In genomic region chr12:25194211-25194610, GRCh38 we compare ENCODE assay signal across 8 cellular contexts. TPM values are rescaled to one million over a fixed set of nuclear protein-coding genes. Genes with fewer than 3 reads are reported as not detected.
DNase-seq lines count a peak whose midpoint lies in the region; ATAC-seq and TF ChIP-seq lines count a peak whose summit lies in the region.

No MANE protein-coding gene starts in this region.

- peaks cover 19% of the 10 kb centered on the region for H3K4me1 Mint-ChIP-seq in progenitor cell of endocrine pancreas (ENCODE audit: low read depth)

- no peak for TF ChIP-seq CTCF in DND-41 (IDR thresholded peaks at IDR 0.05; ENCODE audit: borderline replicate concordance, extremely low read depth, low read length, poor library complexity, severe bottlenecking)
- no peak for TF ChIP-seq CTCF in OCI-LY3 (IDR thresholded peaks at IDR 0.05; ENCODE audit: low read depth, low read length)
- TF ChIP-seq CTCF in progenitor cell of endocrine pancreas (IDR thresholded peaks at IDR 0.05; ENCODE audit: unreplicated experiment): no peak

- H3K79me2 ChIP-seq in DND-41 (ENCODE audit: insufficient read depth, low read length) (no peaks in the 10 kb centered on the region), OCI-LY3 (ENCODE audit: low read length) (no peaks in the 10 kb centered on the region)

- H3K27me3 Mint-ChIP-seq in progenitor cell of endocrine pancreas: no peaks in the 10 kb centered on the region

- no peaks in the 10 kb centered on the region for H3K36me3 ChIP-seq in DND-41 (ENCODE audit: insufficient read depth, low read length)
- no peaks in the 10 kb centered on the region for H3K36me3 ChIP-seq in OCI-LY3 (replicated peaks; ENCODE audit: low read depth, low read length)
- no peaks in the 10 kb centered on the region for H3K36me3 ChIP-seq in endocrine pancreas (ENCODE audit: control insufficient read depth, insufficient read depth, low read length)

- no peak overlapping the region; the same call in 1 of the 2 replicates for H3K27ac ChIP-seq in DND-41 (ENCODE audit: low read length)
- no peak overlapping the region for H3K27ac ChIP-seq in OCI-LY3 (ENCODE audit: low read length)

- H3K4me3 ChIP-seq in DND-41 (ENCODE audit: low read depth in 1 of 2, low read length in 2 of 2) (peak overlapping the region; percentile 36 to 94; a peak in 3 of 4 replicates), OCI-LY3 (ENCODE audit: low read length) (peak overlapping the region; percentile 81), endocrine pancreas (ENCODE audit: control insufficient read depth, insufficient read depth, low read length) (peak overlapping the region; percentile 92)

- H3K36me3 Mint-ChIP-seq in progenitor cell of endocrine pancreas (ENCODE audit: insufficient read depth): no peaks in the 10 kb centered on the region

- H4K20me1 ChIP-seq in DND-41 (ENCODE audit: insufficient read depth, low read length): no peaks in the 10 kb centered on the region
- H4K20me1 ChIP-seq in OCI-LY3 (ENCODE audit: insufficient read depth, low read length): no peaks in the 10 kb centered on the region

- no peaks in the 10 kb centered on the region for H3K27me3 ChIP-seq in DND-41 (ENCODE audit: insufficient read depth, low read length, poor library complexity)
- no peaks in the 10 kb centered on the region for H3K27me3 ChIP-seq in OCI-LY3 (ENCODE audit: low read depth, low read length)
- H3K27me3 ChIP-seq in endocrine pancreas (ENCODE audit: control insufficient read depth, insufficient read depth, low read length): no peaks in the 10 kb centered on the region

- H3K27ac Mint-ChIP-seq in progenitor cell of endocrine pancreas: peak overlapping the region; percentile 98

- H3K9me3 ChIP-seq in DND-41 (ENCODE audit: insufficient read depth, low read length, severe bottlenecking): no peaks in the 10 kb centered on the region
- no peaks in the 10 kb centered on the region for H3K9me3 ChIP-seq in OCI-LY3 (ENCODE audit: insufficient read depth, low read length)
- H3K9me3 ChIP-seq in endocrine pancreas (ENCODE audit: control insufficient read depth, low read length): no peaks in the 10 kb centered on the region

- H3K9me3 Mint-ChIP-seq in progenitor cell of endocrine pancreas (ENCODE audit: low read depth): no peaks in the 10 kb centered on the region

- ATAC-seq in DND-41 (ENCODE audit: insufficient read depth, low read depth): no peak
- ATAC-seq in GM21619 (IDR thresholded peaks at IDR 0.05; ENCODE audit: unreplicated experiment): no peak
- no peak for ATAC-seq in HG03469 (IDR thresholded peaks at IDR 0.05; ENCODE audit: unreplicated experiment)
- ATAC-seq in GM19324 (IDR thresholded peaks at IDR 0.05; ENCODE audit: low FRiP score, unreplicated experiment): no peak

- H2AFZ ChIP-seq in DND-41 (ENCODE audit: low read depth, low read length) (peak overlapping the region; percentile 83; the same call in 1 of the 2 replicates), OCI-LY3 (ENCODE audit: low read depth, low read length) (no peak overlapping the region)

- peak overlapping the region; percentile 98 for H3K4me2 ChIP-seq in DND-41 (ENCODE audit: insufficient read depth, low read length)
- peak overlapping the region; percentile 80 for H3K4me2 ChIP-seq in OCI-LY3 (ENCODE audit: low read length)

- DNase-seq in DND-41: no peak
- DNase-seq in progenitor cell of endocrine pancreas (ENCODE audit: low spot score, unreplicated experiment): no peak
- DNase-seq in NCI-H526 (lab: John Stamatoyannopoulos, UW): no peak

- H3K9ac ChIP-seq in DND-41 (ENCODE audit: low read depth, low read length) (peak overlapping the region; percentile 65; the same call in 1 of the 2 replicates), OCI-LY3 (ENCODE audit: low read length) (no peak overlapping the region), endocrine pancreas (ENCODE audit: control insufficient read depth, insufficient read depth, low read length) (no peak overlapping the region)

- H3K4me1 ChIP-seq in DND-41 (ENCODE audit: insufficient read depth, low read length) (peaks cover 20% of the 10 kb centered on the region), OCI-LY3 (ENCODE audit: low read length) (peaks cover 18% of the 10 kb centered on the region), endocrine pancreas (ENCODE audit: control insufficient read depth, insufficient read depth, low read length) (peaks cover 7% of the 10 kb centered on the region)

- peak overlapping the region; percentile 92 for H3K4me3 Mint-ChIP-seq in progenitor cell of endocrine pancreas (ENCODE audit: low read depth)

RNA-seq across cellular contexts. Expression of gene DNAI7, which starts 0.7 kb away (rescaled TPM):
- total RNA-seq in progenitor cell of endocrine pancreas: 3.1 and 3.3 TPM in 2 replicates

RNA-seq across cellular contexts. Expression of gene ETFRF1, which starts 0.8 kb away (rescaled TPM):
- total RNA-seq in progenitor cell of endocrine pancreas: 23.1 and 26.8 TPM in 2 replicates

RNA-seq across cellular contexts. Expression of gene KRAS, which starts 56.5 kb away (rescaled TPM):
- 87.7 and 88.8 TPM in 2 replicates for total RNA-seq in progenitor cell of endocrine pancreas
